ENCODE assay signal across 27 cellular contexts in genomic region chr17:82366749-82367148, GRCh38. TPM values are rescaled to one million over a fixed set of nuclear protein-coding genes. Genes with fewer than 3 reads are reported as not detected.
DNase-seq lines count a peak whose midpoint lies in the region; ATAC-seq and TF ChIP-seq lines count a peak whose summit lies in the region.
"Had no signal": no experiment of that assay in that cellular context is flagged by ENCODE, and none has a peak within 500 bp of the region (broad histone marks: within the 10 kb centered on the region; RNA-seq: fewer than 3 reads in every experiment).

No MANE protein-coding gene starts in this region.

- H3K27ac Mint-ChIP-seq in activated naive CD4-positive, alpha-beta T cell treated with anti-CD3 and anti-CD28 coated beads, Interleukin-2, amount 10 ng/mL, durations not matched to agents 7 days and 5 days = no peak overlapping the region
- H3K27ac Mint-ChIP-seq: activated CD4-positive, alpha-beta T cell treated with anti-CD3 and anti-CD28 coated beads for 36 hours; activated naive CD4-positive, alpha-beta T cell treated with anti-CD3 and anti-CD28 coated beads, Interleukin-2, amount 50 U/mL, for 72 hours; activated T-helper 1 cell treated with anti-CD3 and anti-CD28 coated beads, Interleukin-12 subunit alpha, Interleukin-12 subunit beta, Interleukin-2, Interleukin-4 antibody, amounts not matched to agents 30 ng/mL and 10 ng/mL and 1 ng/mL, durations not matched to agents 14 hours and 24 hours and 36 hours; natural killer cell treated with Interleukin-12 subunit alpha and Interleukin-12 subunit beta and Interleukin-15 and Interleukin-18, amount 100 ng/mL, for 72 hours; stimulated activated naive CD8-positive, alpha-beta T cell treated with anti-CD3 and anti-CD28 coated beads, Interleukin-15, amount 100 ng/mL, for 72 hours; T-cell had no signal

- H3K36me3 Mint-ChIP-seq in activated naive CD4-positive, alpha-beta T cell treated with anti-CD3 and anti-CD28 coated beads, Interleukin-2, amount 10 ng/mL, durations not matched to agents 7 days and 5 days = no peaks in the 10 kb centered on the region
- H3K36me3 Mint-ChIP-seq: activated naive CD4-positive, alpha-beta T cell treated with anti-CD3 and anti-CD28 coated beads, Interleukin-2, amount 50 U/mL, for 72 hours; CD4-positive, alpha-beta memory T cell; natural killer cell treated with Interleukin-12 subunit alpha and Interleukin-12 subunit beta and Interleukin-15 and Interleukin-18, amount 100 ng/mL, for 72 hours; T-cell had no signal

- H3K36me3 ChIP-seq in HEK293 (ENCODE audit: control insufficient read depth in 2 of 2, insufficient read depth in 1 of 2, low read length in 2 of 2) = no peaks in the 10 kb centered on the region
- H3K36me3 ChIP-seq: heart left ventricle, tibial artery had no signal

- no peaks in the 10 kb centered on the region for H3K9me3 ChIP-seq in HEK293 (ENCODE audit: control insufficient read depth, insufficient read depth, low read depth, low read length)
- H3K9me3 ChIP-seq: heart left ventricle, tibial artery had no signal

- CTCF ChIA-PET in HEK293 (lab: Yijun Ruan, JAX) = interaction anchor here (0.6 to 1.5 kb wide), 5 partner anchors 9 to 131 kb away, joined by 3 to 6 read pairs (median 4); no protein-coding TSS in a partner anchor
- CTCF ChIA-PET in activated naive CD4-positive, alpha-beta T cell treated with anti-CD3 and anti-CD28 coated beads, Interleukin-2, amount 10 ng/mL, durations not matched to agents 7 days and 5 days (lab: Charles Lee) = interaction anchor here (1.6 to 1.7 kb wide), 2 partner anchors 10 to 16 kb away, joined by 4 to 10 read pairs; no protein-coding TSS in a partner anchor

- H3K4me1 ChIP-seq in HEK293 (ENCODE audit: control insufficient read depth, insufficient read depth, low read length) = peaks cover 4% of the 10 kb centered on the region

- H3K4me3 ChIP-seq in HEK293 (ENCODE audit: low read depth, low read length) = no peak overlapping the region
- H3K4me3 ChIP-seq: heart left ventricle, tibial artery had no signal

- POLR2A ChIA-PET in HEK293 (lab: Yijun Ruan, JAX) = interaction anchor here (0.7 kb wide), 1 partner anchor 28 kb away, joined by 4 read pairs; no protein-coding TSS in a partner anchor

- ATAC-seq in left colon = peak; percentile 93
- ATAC-seq: activated CD4-positive, alpha-beta T cell treated with anti-CD3 and anti-CD28 coated beads for 36 hours; activated naive CD4-positive, alpha-beta T cell treated with anti-CD3 and anti-CD28 coated beads, Interleukin-2, amount 50 U/mL, for 72 hours; heart left ventricle; natural killer cell treated with Interleukin-12 subunit alpha and Interleukin-12 subunit beta and Interleukin-15 and Interleukin-18, amount 100 ng/mL, for 72 hours; right cardiac atrium; stimulated activated naive CD8-positive, alpha-beta T cell treated with anti-CD3 and anti-CD28 coated beads, Interleukin-15, amount 100 ng/mL, for 72 hours; T-cell had no signal

- no peak overlapping the region for H3K4me3 Mint-ChIP-seq in activated naive CD4-positive, alpha-beta T cell treated with anti-CD3 and anti-CD28 coated beads, Interleukin-2, amount 10 ng/mL, durations not matched to agents 7 days and 5 days
- H3K4me3 Mint-ChIP-seq: activated CD4-positive, alpha-beta T cell treated with anti-CD3 and anti-CD28 coated beads for 36 hours; activated T-helper 1 cell treated with anti-CD3 and anti-CD28 coated beads, Interleukin-12 subunit alpha, Interleukin-12 subunit beta, Interleukin-2, Interleukin-4 antibody, amounts not matched to agents 30 ng/mL and 10 ng/mL and 1 ng/mL, durations not matched to agents 14 hours and 24 hours and 36 hours; CD4-positive, alpha-beta memory T cell; natural killer cell treated with Interleukin-12 subunit alpha and Interleukin-12 subunit beta and Interleukin-15 and Interleukin-18, amount 100 ng/mL, for 72 hours; stimulated activated naive CD8-positive, alpha-beta T cell treated with anti-CD3 and anti-CD28 coated beads, Interleukin-15, amount 100 ng/mL, for 72 hours; T-cell had no signal

- no peak for TF ChIP-seq CTCF in HEK293 (tag by site-specific recombination; IDR thresholded peaks at IDR 0.05)

- intact Hi-C loops in left colon (cut with DNase I, micrococcal nuclease) = no loop called here

- no peaks in the 10 kb centered on the region for H3K9me3 Mint-ChIP-seq in activated naive CD4-positive, alpha-beta T cell treated with anti-CD3 and anti-CD28 coated beads, Interleukin-2, amount 10 ng/mL, durations not matched to agents 7 days and 5 days
- H3K9me3 Mint-ChIP-seq: activated naive CD4-positive, alpha-beta T cell treated with anti-CD3 and anti-CD28 coated beads, Interleukin-2, amount 50 U/mL, for 72 hours; activated T-helper 1 cell treated with anti-CD3 and anti-CD28 coated beads, Interleukin-12 subunit alpha, Interleukin-12 subunit beta, Interleukin-2, Interleukin-4 antibody, amounts not matched to agents 30 ng/mL and 10 ng/mL and 1 ng/mL, durations not matched to agents 14 hours and 24 hours and 36 hours; CD4-positive, alpha-beta memory T cell; natural killer cell treated with Interleukin-12 subunit alpha and Interleukin-12 subunit beta and Interleukin-15 and Interleukin-18, amount 100 ng/mL, for 72 hours; stimulated activated naive CD8-positive, alpha-beta T cell treated with anti-CD3 and anti-CD28 coated beads, Interleukin-15, amount 100 ng/mL, for 72 hours; T-cell had no signal

- H3K27me3 Mint-ChIP-seq in activated naive CD4-positive, alpha-beta T cell treated with anti-CD3 and anti-CD28 coated beads, Interleukin-2, amount 10 ng/mL, durations not matched to agents 7 days and 5 days = peaks cover 74% of the 10 kb centered on the region

- no peak overlapping the region for H3K27ac ChIP-seq in HEK293 (ENCODE audit: extremely low read depth, low read depth, low read length)
- H3K27ac ChIP-seq: heart left ventricle, parathyroid adenoma, tibial artery had no signal

- peaks cover 15% of the 10 kb centered on the region for H3K4me1 Mint-ChIP-seq in activated naive CD4-positive, alpha-beta T cell treated with anti-CD3 and anti-CD28 coated beads, Interleukin-2, amount 10 ng/mL, durations not matched to agents 7 days and 5 days

- DNase-seq in NCI-H1436 (lab: John Stamatoyannopoulos, UW) (peak; percentile 69), NCI-H345 (lab: John Stamatoyannopoulos, UW) (peak; percentile 31), left colon (peak in 1 of 2 donors; percentile 65)
- DNase-seq in activated naive CD4-positive, alpha-beta T cell treated with anti-CD3 and anti-CD28 coated beads, Interleukin-2, amount 50 U/mL, for 16 hours = no peak
- DNase-seq in NK-92 treated with Interleukin-12 subunit alpha and Interleukin-12 subunit beta, amount 100 ng/mL, for 24 hours (lab: John Stamatoyannopoulos, UW) = no peak
- DNase-seq in activated naive CD4-positive, alpha-beta T cell treated with anti-CD3 and anti-CD28 coated beads, Interleukin-2, amount 10 ng/mL, durations not matched to agents 7 days and 5 days = no peak
- DNase-seq: activated CD4-positive, alpha-beta T cell treated with anti-CD3 and anti-CD28 coated beads for 36 hours; aorta; CD4-positive, alpha-beta memory T cell; Kasumi-1; midbrain; NCI-H1694 treated with DMSO at 0.1 percent for 48 hours; NCI-H526 treated with DMSO at 0.1 percent for 48 hours; right cardiac atrium; SIG-M5; stimulated activated naive CD8-positive, alpha-beta T cell treated with anti-CD3 and anti-CD28 coated beads, Interleukin-15, amount 100 ng/mL, for 72 hours; T-cell; tibial artery had no signal

TF ChIP-seq in HEK293, 187 proteins besides CTCF, POLR2A, EP300 and RAD21:
- TF ChIP-seq PRDM6 (tag by site-specific recombination; IDR thresholded peaks at IDR 0.05) (peak; percentile 19; the same call in 1 of the 2 replicates), ZNF792 (tag by site-specific recombination; IDR thresholded peaks at IDR 0.05) (no peak)

RNA-seq across cellular contexts. Expression of gene UTS2R, which starts 4.8 kb away (rescaled TPM):
- not detected for total RNA-seq in left colon
- total RNA-seq: activated CD4-positive, alpha-beta T cell treated with anti-CD3 and anti-CD28 coated beads for 36 hours; activated T-helper 1 cell treated with anti-CD3 and anti-CD28 coated beads, Interleukin-12 subunit alpha, Interleukin-12 subunit beta, Interleukin-2, Interleukin-4 antibody, amounts not matched to agents 30 ng/mL and 10 ng/mL and 1 ng/mL, durations not matched to agents 14 hours and 24 hours and 36 hours; aorta; CD4-positive, alpha-beta memory T cell; dermis microvascular lymphatic vessel endothelial cell; endothelial cell of umbilical vein; natural killer cell treated with Interleukin-12 subunit alpha and Interleukin-12 subunit beta and Interleukin-15 and Interleukin-18, amount 100 ng/mL, for 72 hours; T-cell had no signal

RNA-seq across cellular contexts. Expression of gene TEX19, which starts 7.7 kb away (rescaled TPM):
- total RNA-seq in left colon = not detected
- total RNA-seq: activated CD4-positive, alpha-beta T cell treated with anti-CD3 and anti-CD28 coated beads for 36 hours; aorta; cardiac septum; CD4-positive, alpha-beta memory T cell; dermis microvascular lymphatic vessel endothelial cell; endothelial cell of umbilical vein; heart left ventricle; natural killer cell treated with Interleukin-12 subunit alpha and Interleukin-12 subunit beta and Interleukin-15 and Interleukin-18, amount 100 ng/mL, for 72 hours; right cardiac atrium; T-cell had no signal

RNA-seq across cellular contexts. Expression of gene SECTM1, which starts 33.2 kb away (rescaled TPM):
- 100 to 1,000 TPM in 1 of 2 donors, 10 to 100 TPM in 1; 78.5 to 127 TPM for total RNA-seq in left colon

RNA-seq across cellular contexts. Expression of gene CD7, which starts 49.3 kb away (rescaled TPM):
- total RNA-seq in left colon = 10 to 100 TPM in 1 of 2 donors, 1 to 10 TPM in 1; 5.2 to 10.0 TPM
- total RNA-seq: dermis microvascular lymphatic vessel endothelial cell, endothelial cell of umbilical vein had no signal

RNA-seq across cellular contexts. Expression of gene HEXD, which starts 51.4 kb away (rescaled TPM):
- 10 to 100 TPM; 27.7 to 32.0 TPM for total RNA-seq in left colon

Comparison
In these comparisons a context has a peak if more than half of its experiments do, and no peak if none do; other contexts are left out.
1. DNase-seq: peak in NCI-H1436 (single experiment) and NCI-H345 (single experiment); none in activated naive CD4-positive, alpha-beta T cell treated with anti-CD3 and anti-CD28 coated beads, Interleukin-2, amount 50 U/mL, for 16 hours (single experiment), NK-92 treated with Interleukin-12 subunit alpha and Interleukin-12 subunit beta, amount 100 ng/mL, for 24 hours (single experiment) and activated naive CD4-positive, alpha-beta T cell treated with anti-CD3 and anti-CD28 coated beads, Interleukin-2, amount 10 ng/mL, durations not matched to agents 7 days and 5 days (single experiment).